ENCODE assay signal across 8 cellular contexts in the genomic region with DNA sequence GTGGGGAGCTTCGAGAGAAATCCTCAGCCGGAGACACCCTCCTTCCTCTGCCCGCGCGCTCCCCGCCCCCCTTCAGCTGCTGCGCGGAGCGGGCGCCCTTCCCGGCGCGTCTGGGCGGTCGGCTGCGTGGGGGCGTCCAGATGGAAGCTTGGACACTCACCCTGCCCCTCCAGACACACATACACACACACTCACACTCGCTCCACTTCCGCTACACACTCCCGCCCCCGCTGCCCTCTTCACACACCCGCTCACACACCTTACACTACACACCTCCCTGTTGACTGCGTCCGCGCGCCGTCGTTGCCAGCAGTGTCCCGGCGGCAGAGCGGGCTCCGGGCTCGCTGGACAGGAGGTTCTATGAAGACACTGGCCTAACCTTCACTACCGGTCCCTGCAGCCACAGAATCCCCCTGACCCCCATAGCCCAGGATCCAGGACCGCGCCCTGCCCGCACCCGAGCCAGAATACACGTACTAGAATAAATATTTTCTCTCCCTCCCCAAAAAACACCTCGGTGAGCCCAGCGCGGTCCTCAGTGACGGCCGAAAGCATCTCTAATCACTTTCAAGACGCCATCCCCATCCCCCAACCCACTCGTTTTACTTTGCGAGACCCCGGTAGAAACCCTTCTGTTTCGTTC. TPM values are rescaled to one million over a fixed set of nuclear protein-coding genes. Genes with fewer than 3 reads are reported as not detected.
DNase-seq lines count a peak whose midpoint lies in the region; ATAC-seq, FAIRE-seq and TF ChIP-seq lines count a peak whose summit lies in the region.

No MANE protein-coding gene starts in this region.

- H3K9me3 ChIP-seq in mucosa of stomach (ENCODE audit: control insufficient read depth, low read length), result no peaks in the 10 kb centered on the region

- H3K4me3 Mint-ChIP-seq in endothelial cell (ENCODE audit: unreplicated experiment), result peak overlapping the region; percentile 91
- H3K4me3 Mint-ChIP-seq in stimulated activated naive CD8-positive, alpha-beta T cell treated with anti-CD3 and anti-CD28 coated beads, Interleukin-15, Interleukin-2, amounts not matched to agents 100 ng/mL and 50 ng/mL, for 24 hours, result peak overlapping the region; percentile 93

- H3K4me1 Mint-ChIP-seq in endothelial cell (ENCODE audit: unreplicated experiment), result peaks cover 20% of the 10 kb centered on the region
- H3K4me1 Mint-ChIP-seq in stimulated activated naive CD8-positive, alpha-beta T cell treated with anti-CD3 and anti-CD28 coated beads, Interleukin-15, Interleukin-2, amounts not matched to agents 100 ng/mL and 50 ng/mL, for 24 hours (ENCODE audit: low read depth), result peaks cover 46% of the 10 kb centered on the region

- peaks cover 26% of the 10 kb centered on the region for H3K4me1 ChIP-seq in mucosa of stomach (ENCODE audit: control insufficient read depth, insufficient read depth, low read length)

- H3K9ac ChIP-seq in mucosa of stomach (ENCODE audit: low read length), result peak overlapping the region; percentile 72

- peak; percentile 48 for DNase-seq in AG10803 (ENCODE audit: low read depth)
- DNase-seq in HT1080 (ENCODE audit: low read depth), result peak; percentile 29
- DNase-seq in activated CD4-positive, alpha-beta T cell treated with anti-CD3 and anti-CD28 coated beads, Interleukin-2, amount 50 U/mL, for 48 hours, result peak; percentile 65 to 71
- DNase-seq in endothelial cell (ENCODE audit: low spot score), result peak; percentile 29
- no peak for DNase-seq in H54 (ENCODE audit: insufficient read length, low spot score)

- H3K27ac Mint-ChIP-seq in endothelial cell (ENCODE audit: unreplicated experiment), result peak overlapping the region; percentile 14
- H3K27ac Mint-ChIP-seq in stimulated activated naive CD8-positive, alpha-beta T cell treated with anti-CD3 and anti-CD28 coated beads, Interleukin-15, Interleukin-2, amounts not matched to agents 100 ng/mL and 50 ng/mL, for 24 hours, result peak overlapping the region; percentile 99

- H3K36me3 Mint-ChIP-seq in endothelial cell (ENCODE audit: low read depth, unreplicated experiment), result peaks cover 7% of the 10 kb centered on the region
- peaks cover 35% of the 10 kb centered on the region for H3K36me3 Mint-ChIP-seq in stimulated activated naive CD8-positive, alpha-beta T cell treated with anti-CD3 and anti-CD28 coated beads, Interleukin-15, Interleukin-2, amounts not matched to agents 100 ng/mL and 50 ng/mL, for 24 hours (ENCODE audit: low read depth)

- peaks cover 52% of the 10 kb centered on the region for H3K27me3 Mint-ChIP-seq in endothelial cell (ENCODE audit: unreplicated experiment)
- peaks cover 21% of the 10 kb centered on the region for H3K27me3 Mint-ChIP-seq in stimulated activated naive CD8-positive, alpha-beta T cell treated with anti-CD3 and anti-CD28 coated beads, Interleukin-15, Interleukin-2, amounts not matched to agents 100 ng/mL and 50 ng/mL, for 24 hours

- no peak for TF ChIP-seq POLR2A in H54 (IDR thresholded peaks at IDR 0.05; ENCODE audit: low read depth, low read length)

- H3K4me3 ChIP-seq in AG10803 (ENCODE audit: low read length) (peak overlapping the region; percentile 78), mucosa of stomach (ENCODE audit: low read length) (peak overlapping the region; percentile 37)

- TF ChIP-seq CTCF in AG10803 (conservative IDR thresholded peaks at IDR 0.05; ENCODE audit: low read length) (no peak), endothelial cell (IDR thresholded peaks at IDR 0.05; ENCODE audit: unreplicated experiment) (no peak)

- peaks cover 52% of the 10 kb centered on the region for H3K27me3 ChIP-seq in mucosa of stomach (ENCODE audit: control insufficient read depth, insufficient read depth, low read length)

- no peaks in the 10 kb centered on the region for H3K36me3 ChIP-seq in mucosa of stomach (ENCODE audit: control insufficient read depth, insufficient read depth, low read length)

- ATAC-seq in GM19372 (IDR thresholded peaks at IDR 0.05; ENCODE audit: low read depth, unreplicated experiment), result peak; percentile 1

- no peaks in the 10 kb centered on the region for H3K9me3 Mint-ChIP-seq in endothelial cell (ENCODE audit: unreplicated experiment)
- H3K9me3 Mint-ChIP-seq in stimulated activated naive CD8-positive, alpha-beta T cell treated with anti-CD3 and anti-CD28 coated beads, Interleukin-15, Interleukin-2, amounts not matched to agents 100 ng/mL and 50 ng/mL, for 24 hours, result no peaks in the 10 kb centered on the region

- FAIRE-seq in H54 (lab: Jason Lieb, UNC), result no peak

RNA-seq across cellular contexts. Expression of gene EGR2, which starts 1.1 kb away (rescaled TPM):
- not detected in 2 replicates for total RNA-seq in HT1080 (2014; rRNA removed; shearing (Covaris generic))
- polyA plus RNA-seq in HT1080 (2015; cell fraction: cytosol; rRNA removed), result 0.02 and 0.03 TPM in 2 replicates
- polyA plus RNA-seq in HT1080 (2015; cell fraction: nucleus; rRNA removed), result 0.06 TPM in 1 of 2 replicates, not detected in the other
- 1.2 TPM for total RNA-seq in endothelial cell (ENCODE audit: unreplicated experiment)

RNA-seq across cellular contexts. Expression of gene ADO, which starts 12.7 kb away (rescaled TPM):
- 33.2 and 38.4 TPM in 2 replicates for total RNA-seq in HT1080 (2014; rRNA removed; shearing (Covaris generic))
- polyA plus RNA-seq in HT1080 (2015; cell fraction: cytosol; rRNA removed), result 26.5 and 28.3 TPM in 2 replicates
- polyA plus RNA-seq in HT1080 (2015; cell fraction: nucleus; rRNA removed), result 18.6 and 20.4 TPM in 2 replicates
- total RNA-seq in endothelial cell (ENCODE audit: unreplicated experiment), result 25.7 TPM
